Comparison of ENCODE assay signal across 1 cellular context in the genomic region with DNA sequence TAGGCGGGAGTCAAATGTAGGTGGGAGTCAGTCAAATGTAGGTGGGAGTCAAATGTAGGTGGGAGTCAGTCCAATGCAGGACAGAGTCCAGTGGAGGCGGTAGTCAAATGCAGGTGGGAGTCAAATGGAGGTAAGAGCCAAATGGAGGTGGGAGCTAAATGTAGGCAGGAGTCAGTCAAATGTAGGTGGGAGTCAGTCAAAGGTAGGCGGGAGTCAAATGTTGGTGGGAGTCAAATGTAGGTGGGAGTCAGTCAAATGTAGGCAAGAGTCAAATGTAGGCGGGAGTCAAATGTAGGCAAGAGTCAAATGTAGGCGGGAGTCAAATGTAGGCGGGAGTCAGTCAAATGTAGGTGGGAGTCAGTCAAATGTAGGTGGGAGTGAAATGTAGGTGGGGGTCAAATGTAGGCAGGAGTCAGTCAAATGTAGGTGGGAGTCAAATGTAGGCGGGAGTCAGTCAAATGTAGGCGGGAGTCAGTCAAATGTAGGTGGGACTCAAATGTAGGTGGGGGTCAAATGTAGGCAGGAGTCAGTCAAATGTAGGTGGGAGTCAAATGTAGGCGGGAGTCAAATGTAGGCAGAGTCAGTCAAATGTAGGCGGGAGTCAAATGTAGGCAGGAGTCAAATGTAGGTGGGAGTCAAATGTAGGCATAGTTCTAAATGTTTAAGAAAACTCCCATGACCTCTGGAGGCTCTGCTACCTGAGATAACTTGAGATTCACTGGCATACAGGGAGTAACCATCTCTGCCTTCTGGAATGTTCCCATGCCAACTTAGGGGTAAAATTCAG.
TF ChIP-seq lines count a peak whose summit lies in the region.

No MANE protein-coding gene starts in this region.

TF ChIP-seq in HEK293, 187 proteins besides CTCF, POLR2A, EP300 and RAD21 (continued from another document):
- TF ChIP-seq SP2 (tag by site-specific recombination; IDR thresholded peaks at IDR 0.05) (0 out of 2 replicates have a peak, but pooled peaks have one; percentile 18), ZNF610 (tag by site-specific recombination; IDR thresholded peaks at IDR 0.05; ENCODE audit: borderline replicate concordance) (no peak), EGR2 (tag by site-specific recombination; IDR thresholded peaks at IDR 0.05; ENCODE audit: low read depth) (peak; percentile 98)
